ENCODE assay signal across 22 cellular contexts in genomic region chr5:74382115-74382514, GRCh38.
"Had no signal": no experiment of that assay in that cellular context is flagged by ENCODE, and none has a peak within 500 bp of the region (broad histone marks: within the 10 kb centered on the region; RNA-seq: fewer than 3 reads in every experiment).

No MANE protein-coding gene starts in this region.

- ATAC-seq: activated CD8-positive, alpha-beta memory T cell treated with anti-CD3 and anti-CD28 coated beads, Interleukin-2, amount 10 ng/mL, durations not matched to agents 7 days and 5 days; activated CD8-positive, alpha-beta T cell treated with anti-CD3 and anti-CD28 coated beads for 36 hours; stimulated activated naive CD8-positive, alpha-beta T cell treated with anti-CD3 and anti-CD28 coated beads, Interleukin-15, Interleukin-2, amounts not matched to agents 100 U/mL and 50 U/mL, for 24 hours had no signal

- H3K79me2 ChIP-seq: parathyroid adenoma had no signal

- FAIRE-seq: TTC549, urothelium cell line had no signal

- H3K4me3 ChIP-seq: colonic mucosa, esophagus muscularis mucosa, gastroesophageal sphincter, tibial nerve had no signal

- H3K27me3 ChIP-seq: brain microvascular endothelial cell, colonic mucosa, esophagus muscularis mucosa, gastroesophageal sphincter, tibial nerve had no signal

- H3K9me3 Mint-ChIP-seq: activated CD4-positive, alpha-beta T cell treated with anti-CD3 and anti-CD28 coated beads, Interleukin-2, amount 10 ng/mL, durations not matched to agents 7 days and 5 days; activated CD8-positive, alpha-beta T cell treated with anti-CD3 and anti-CD28 coated beads for 36 hours; activated naive CD4-positive, alpha-beta T cell treated with anti-CD3 and anti-CD28 coated beads, Interleukin-2, amount 50 U/mL, for 24 hours; central memory CD8-positive, alpha-beta T cell; nephron progenitor cell had no signal

- H3K4me1 Mint-ChIP-seq: activated CD4-positive, alpha-beta T cell treated with anti-CD3 and anti-CD28 coated beads, Interleukin-2, amount 10 ng/mL, durations not matched to agents 7 days and 5 days; activated CD8-positive, alpha-beta memory T cell treated with anti-CD3 and anti-CD28 coated beads, Interleukin-2, amount 10 ng/mL, durations not matched to agents 7 days and 5 days; activated naive CD4-positive, alpha-beta T cell treated with anti-CD3 and anti-CD28 coated beads, Interleukin-2, amount 50 U/mL, for 24 hours; central memory CD8-positive, alpha-beta T cell had no signal

- H3K4me1 ChIP-seq: colonic mucosa had no signal

- H3K4me3 Mint-ChIP-seq: activated CD4-positive, alpha-beta T cell treated with anti-CD3 and anti-CD28 coated beads, Interleukin-2, amount 10 ng/mL, durations not matched to agents 7 days and 5 days; activated CD8-positive, alpha-beta memory T cell treated with anti-CD3 and anti-CD28 coated beads, Interleukin-2, amount 10 ng/mL, durations not matched to agents 7 days and 5 days; activated CD8-positive, alpha-beta T cell treated with anti-CD3 and anti-CD28 coated beads for 36 hours; activated naive CD4-positive, alpha-beta T cell treated with anti-CD3 and anti-CD28 coated beads, Interleukin-2, amount 50 U/mL, for 24 hours; central memory CD8-positive, alpha-beta T cell; nephron progenitor cell had no signal

- H3K36me3 Mint-ChIP-seq: activated CD8-positive, alpha-beta memory T cell treated with anti-CD3 and anti-CD28 coated beads, Interleukin-2, amount 10 ng/mL, durations not matched to agents 7 days and 5 days; activated naive CD4-positive, alpha-beta T cell treated with anti-CD3 and anti-CD28 coated beads, Interleukin-2, amount 50 U/mL, for 24 hours had no signal

- H3K27ac ChIP-seq: brain microvascular endothelial cell, colonic mucosa, WERI-Rb-1 had no signal

- H3K9me3 ChIP-seq: colonic mucosa, esophagus muscularis mucosa, gastroesophageal sphincter, tibial nerve had no signal

- H3K36me3 ChIP-seq: brain microvascular endothelial cell, colonic mucosa, esophagus muscularis mucosa, gastroesophageal sphincter, tibial nerve, WERI-Rb-1 had no signal

- H3K27ac Mint-ChIP-seq: activated CD4-positive, alpha-beta T cell treated with anti-CD3 and anti-CD28 coated beads, Interleukin-2, amount 10 ng/mL, durations not matched to agents 7 days and 5 days; activated CD8-positive, alpha-beta memory T cell treated with anti-CD3 and anti-CD28 coated beads, Interleukin-2, amount 10 ng/mL, durations not matched to agents 7 days and 5 days; activated CD8-positive, alpha-beta T cell treated with anti-CD3 and anti-CD28 coated beads for 36 hours; activated naive CD4-positive, alpha-beta T cell treated with anti-CD3 and anti-CD28 coated beads, Interleukin-2, amount 50 U/mL, for 24 hours had no signal

- H3K9ac ChIP-seq: parathyroid adenoma had no signal

- DNase-seq: activated CD4-positive, alpha-beta T cell treated with anti-CD3 and anti-CD28 coated beads, Interleukin-2, amount 10 ng/mL, durations not matched to agents 7 days and 5 days; activated CD4-positive, CD25-positive, alpha-beta regulatory T cell treated with anti-CD3 and anti-CD28 coated beads, Interleukin-2, amount 50 U/mL, for 72 hours; activated CD8-positive, alpha-beta memory T cell treated with anti-CD3 and anti-CD28 coated beads, Interleukin-2, amount 10 ng/mL, durations not matched to agents 7 days and 5 days; activated CD8-positive, alpha-beta T cell treated with anti-CD3 and anti-CD28 coated beads for 36 hours; activated gamma-delta T cell treated with Interleukin-2 at 50 U/mL for 16 hours; aorta; brain microvascular endothelial cell; colonic mucosa; nephron progenitor cell; stimulated activated CD4-positive, alpha-beta T cell treated with anti-CD3 and anti-CD28 coated beads, Interleukin-4, amount 100 ng/mL, for 4 hours; stimulated activated naive CD8-positive, alpha-beta T cell treated with anti-CD3 and anti-CD28 coated beads, Interleukin-15, Interleukin-2, amounts not matched to agents 100 U/mL and 50 U/mL, for 24 hours; substantia nigra; T-helper 1 cell; WERI-Rb-1 had no signal
